Comparison of ENCODE assay signal across 28 cellular contexts in genomic region chr14:79150226-79150625, GRCh38.
"Had no signal": no experiment of that assay in that cellular context is flagged by ENCODE, and none has a peak within 500 bp of the region (broad histone marks: within the 10 kb centered on the region; RNA-seq: fewer than 3 reads in every experiment).

No MANE protein-coding gene starts in this region.

- H3K27me3 Mint-ChIP-seq: stimulated activated memory B cell treated with anti-CD40 and anti-IgM and Interleukin-4, amounts not matched to agents 10 μg/mL and 1 μg/mL and 100 μg/mL, for 72 hours; stimulated activated naive B cell treated with anti-CD40 and anti-IgM and Interleukin-4, amounts not matched to agents 10 μg/mL and 1 μg/mL and 100 μg/mL, for 72 hours; stimulated activated naive CD8-positive, alpha-beta T cell treated with anti-CD3 and anti-CD28 coated beads, Interleukin-15, amount 100 ng/mL, for 72 hours; stimulated activated naive CD8-positive, alpha-beta T cell treated with anti-CD3 and anti-CD28 coated beads, Interleukin-15, Interleukin-2, amounts not matched to agents 100 ng/mL and 50 ng/mL, for 24 hours had no signal

- H3K9me3 Mint-ChIP-seq: type B pancreatic cell had no signal

- H3K4me1 Mint-ChIP-seq: stimulated activated effector memory CD8-positive, alpha-beta T cell treated with anti-CD3 and anti-CD28 coated beads, Interleukin-12 subunit alpha, Interleukin-12 subunit beta, amount 100 ng/mL, for 72 hours; stimulated activated memory B cell treated with anti-CD40 and anti-IgM and Interleukin-4, amounts not matched to agents 10 μg/mL and 1 μg/mL and 100 μg/mL, for 72 hours; stimulated activated naive B cell treated with anti-CD40 and anti-IgM and Interleukin-4, amounts not matched to agents 10 μg/mL and 1 μg/mL and 100 μg/mL, for 72 hours; stimulated activated naive CD8-positive, alpha-beta T cell treated with anti-CD3 and anti-CD28 coated beads, Interleukin-15, amount 100 ng/mL, for 72 hours had no signal

- H3K27ac Mint-ChIP-seq: stimulated activated effector memory CD8-positive, alpha-beta T cell treated with anti-CD3 and anti-CD28 coated beads, Interleukin-12 subunit alpha, Interleukin-12 subunit beta, amount 100 ng/mL, for 72 hours; stimulated activated memory B cell treated with anti-CD40 and anti-IgM and Interleukin-4, amounts not matched to agents 10 μg/mL and 1 μg/mL and 100 μg/mL, for 72 hours; stimulated activated naive B cell treated with anti-CD40 and anti-IgM and Interleukin-4, amounts not matched to agents 10 μg/mL and 1 μg/mL and 100 μg/mL, for 72 hours; stimulated activated naive CD8-positive, alpha-beta T cell treated with anti-CD3 and anti-CD28 coated beads, Interleukin-15, amount 100 ng/mL, for 72 hours; stimulated activated naive CD8-positive, alpha-beta T cell treated with anti-CD3 and anti-CD28 coated beads, Interleukin-15, Interleukin-2, amounts not matched to agents 100 ng/mL and 50 ng/mL, for 24 hours; type B pancreatic cell had no signal

- H3K27me3 ChIP-seq: stomach, suprapubic skin, testis, thyroid gland, tibial artery, tibial nerve, transverse colon, upper lobe of left lung, upper lobe of right lung, uterus, vagina had no signal

- H3K4me3 ChIP-seq: stomach, suprapubic skin, testis, thoracic aorta, thyroid gland, tibial artery, tibial nerve, transverse colon, upper lobe of left lung, upper lobe of right lung, uterus, vagina had no signal

- H3K27ac ChIP-seq: stomach, suprapubic skin, testis, thoracic aorta, thyroid gland, tibial artery, tibial nerve, transverse colon, upper lobe of left lung, upper lobe of right lung, uterus, vagina had no signal

- H3K36me3 Mint-ChIP-seq: stimulated activated effector memory CD8-positive, alpha-beta T cell treated with anti-CD3 and anti-CD28 coated beads, Interleukin-12 subunit alpha, Interleukin-12 subunit beta, amount 100 ng/mL, for 72 hours; stimulated activated memory B cell treated with anti-CD40 and anti-IgM and Interleukin-4, amounts not matched to agents 10 μg/mL and 1 μg/mL and 100 μg/mL, for 72 hours; stimulated activated naive B cell treated with anti-CD40 and anti-IgM and Interleukin-4, amounts not matched to agents 10 μg/mL and 1 μg/mL and 100 μg/mL, for 72 hours; type B pancreatic cell had no signal

- H3K4me1 ChIP-seq: stomach, suprapubic skin, testis, thyroid gland, tibial artery, tibial nerve, transverse colon, upper lobe of left lung, upper lobe of right lung, uterus, vagina had no signal

- H3K9me3 ChIP-seq: stomach, suprapubic skin, testis, thoracic aorta, thyroid gland, tibial artery, tibial nerve, transverse colon, upper lobe of left lung, upper lobe of right lung, uterus, vagina had no signal

- H3K36me3 ChIP-seq: stomach, suprapubic skin, thoracic aorta, thyroid gland, tibial artery, tibial nerve, transverse colon, upper lobe of left lung, upper lobe of right lung, uterus, vagina had no signal

- DNase-seq: stimulated activated CD4-positive, alpha-beta T cell treated with anti-CD3 and anti-CD28 coated beads, Interleukin-2, amount 100 ng/mL, for 48 hours; stimulated activated CD4-positive, alpha-beta T cell treated with anti-CD3 and anti-CD28 coated beads, Interleukin-4, amount 100 ng/mL, for 1 hour; stimulated activated CD4-positive, alpha-beta T cell treated with anti-CD3 and anti-CD28 coated beads, Interleukin-4, amount 100 ng/mL, for 24 hours; stimulated activated CD4-positive, alpha-beta T cell treated with anti-CD3 and anti-CD28 coated beads, Interleukin-4, amount 100 ng/mL, for 4 hours; stimulated activated CD8-positive, alpha-beta memory T cell treated with anti-CD3 and anti-CD28 coated beads, Interleukin-4, amount 100 ng/mL, for 48 hours; stimulated activated naive B cell treated with anti-CD40 and anti-IgM and Interleukin-4, amounts not matched to agents 10 μg/mL and 1 μg/mL and 100 μg/mL, for 72 hours; stimulated activated naive CD4-positive, alpha-beta T cell; stimulated activated naive CD4-positive, alpha-beta T cell treated with Interleukin-2 at 50 U/mL for 16 hours; stimulated activated naive CD8-positive, alpha-beta T cell treated with anti-CD3 and anti-CD28 coated beads, Interleukin-15, amount 100 ng/mL, for 72 hours; stimulated activated naive CD8-positive, alpha-beta T cell treated with anti-CD3 and anti-CD28 coated beads, Interleukin-15, Interleukin-2, amounts not matched to agents 100 U/mL and 50 U/mL, for 24 hours; stomach; substantia nigra; testis; thyroid gland; tibial artery; transverse colon; trophoblast cell; upper lobe of left lung; upper lobe of right lung; uterus had no signal

- ATAC-seq: stimulated activated effector memory CD8-positive, alpha-beta T cell treated with anti-CD3 and anti-CD28 coated beads, Interleukin-12 subunit alpha, Interleukin-12 subunit beta, amount 100 ng/mL, for 72 hours; stimulated activated memory B cell treated with anti-CD40 and anti-IgM and Interleukin-4, amounts not matched to agents 10 μg/mL and 1 μg/mL and 100 μg/mL, for 72 hours; stimulated activated naive B cell treated with anti-CD40 and anti-IgM and Interleukin-4, amounts not matched to agents 10 μg/mL and 1 μg/mL and 100 μg/mL, for 72 hours; stimulated activated naive CD8-positive, alpha-beta T cell treated with anti-CD3 and anti-CD28 coated beads, Interleukin-15, amount 100 ng/mL, for 72 hours; stimulated activated naive CD8-positive, alpha-beta T cell treated with anti-CD3 and anti-CD28 coated beads, Interleukin-15, Interleukin-2, amounts not matched to agents 100 U/mL and 50 U/mL, for 24 hours; upper lobe of right lung had no signal

- H3K4me3 Mint-ChIP-seq: stimulated activated effector memory CD8-positive, alpha-beta T cell treated with anti-CD3 and anti-CD28 coated beads, Interleukin-12 subunit alpha, Interleukin-12 subunit beta, amount 100 ng/mL, for 72 hours; stimulated activated memory B cell treated with anti-CD40 and anti-IgM and Interleukin-4, amounts not matched to agents 10 μg/mL and 1 μg/mL and 100 μg/mL, for 72 hours; stimulated activated naive B cell treated with anti-CD40 and anti-IgM and Interleukin-4, amounts not matched to agents 10 μg/mL and 1 μg/mL and 100 μg/mL, for 72 hours; stimulated activated naive CD8-positive, alpha-beta T cell treated with anti-CD3 and anti-CD28 coated beads, Interleukin-15, amount 100 ng/mL, for 72 hours; stimulated activated naive CD8-positive, alpha-beta T cell treated with anti-CD3 and anti-CD28 coated beads, Interleukin-15, Interleukin-2, amounts not matched to agents 100 ng/mL and 50 ng/mL, for 24 hours; type B pancreatic cell had no signal
